15 cellular contexts compared by ENCODE assay signal in the genomic region with DNA sequence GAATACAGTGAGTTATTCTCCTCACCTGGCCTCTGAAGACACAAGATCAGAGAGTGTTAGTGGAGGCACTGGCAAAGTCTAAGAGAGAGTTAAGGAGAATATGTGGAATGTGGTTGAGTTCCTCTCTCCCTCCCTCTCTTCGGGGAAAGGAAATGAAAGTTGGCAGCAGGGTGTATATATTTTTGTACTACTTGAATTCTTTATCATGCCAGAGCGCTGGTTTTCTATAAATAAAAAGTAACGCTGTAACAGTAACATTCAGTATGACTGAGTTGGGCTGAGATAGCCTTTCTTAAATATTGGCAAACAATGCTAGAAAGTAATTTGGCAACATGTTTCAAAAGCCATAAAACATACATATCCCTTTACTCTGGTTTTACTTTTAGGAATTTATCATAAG.
DNase-seq lines count a peak whose midpoint lies in the region; ATAC-seq and TF ChIP-seq lines count a peak whose summit lies in the region.
"Had no signal": no experiment of that assay in that cellular context is flagged by ENCODE, and none has a peak within 500 bp of the region (broad histone marks: within the 10 kb centered on the region; RNA-seq: fewer than 3 reads in every experiment).

No MANE protein-coding gene starts in this region.

- peak overlapping the region; percentile 65 for H3K4me3 ChIP-seq in ACC112 (ENCODE audit: low read depth, low read length)
- H3K4me3 ChIP-seq in MG63 = no peak overlapping the region
- no peak overlapping the region for H3K4me3 ChIP-seq in fibroblast of mammary gland (ENCODE audit: control insufficient read depth, low read depth, low read length)

- no peaks in the 10 kb centered on the region for H3K79me2 ChIP-seq in ACC112 (ENCODE audit: control insufficient read depth, insufficient read depth, low read length, unreplicated experiment)

- H3K36me3 ChIP-seq in ACC112 (ENCODE audit: insufficient read depth, low read length) = no peaks in the 10 kb centered on the region
- no peaks in the 10 kb centered on the region for H3K36me3 ChIP-seq in MG63

- H3K27ac ChIP-seq in ACC112 (ENCODE audit: low read depth, low read length) = peak overlapping the region; percentile 16; the same call in 1 of the 2 replicates

- TF ChIP-seq CTCF in fibroblast of mammary gland (conservative IDR thresholded peaks at IDR 0.05; ENCODE audit: control insufficient read depth, insufficient read depth, low read depth, low read length) = no peak
- no peak for TF ChIP-seq CTCF in GM10266 (IDR thresholded peaks at IDR 0.05; ENCODE audit: control insufficient read depth, insufficient read depth, low read depth, missing control alignments)

- no peaks in the 10 kb centered on the region for H3K27me3 ChIP-seq in ACC112 (ENCODE audit: insufficient read depth, low read length)
- H3K27me3 ChIP-seq in MG63 = no peaks in the 10 kb centered on the region

- no peaks in the 10 kb centered on the region for H3K9me3 ChIP-seq in MG63

- peaks cover 19% of the 10 kb centered on the region for H3K4me1 ChIP-seq in ACC112 (ENCODE audit: control insufficient read depth, insufficient read depth, low read length, unreplicated experiment)

- ATAC-seq in HG03342 (IDR thresholded peaks at IDR 0.05; ENCODE audit: unreplicated experiment) = no peak
- no peak for ATAC-seq in HG02973 (IDR thresholded peaks at IDR 0.05; ENCODE audit: unreplicated experiment)
- ATAC-seq: activated CD8-positive, alpha-beta T cell treated with anti-CD3 and anti-CD28 coated beads for 36 hours had no signal

- H2AFZ ChIP-seq in ACC112 (ENCODE audit: low read length, unreplicated experiment) = peak overlapping the region; percentile 82

- peak; percentile 30 for DNase-seq in MG63
- peak; percentile 30 for DNase-seq in fibroblast of mammary gland (ENCODE audit: low read depth)
- peak; percentile 35 for DNase-seq in myocyte (ENCODE audit: low read depth)
- DNase-seq in GM10266 (ENCODE audit: extremely low spot score) = no peak
- DNase-seq in activated CD8-positive, alpha-beta memory T cell treated with anti-CD3 and anti-CD28 coated beads for 24 hours = no peak
- DNase-seq: activated CD8-positive, alpha-beta T cell treated with anti-CD3 and anti-CD28 coated beads for 36 hours; central memory CD4-positive, alpha-beta T cell; DMS79; KG1; NCI-H1694; NCI-H526 treated with DMSO at 0.1 percent for 48 hours; trophoblast cell had no signal

Comparison
In these comparisons a context has a peak if more than half of its experiments do, and no peak if none do; other contexts are left out.
1. DNase-seq: peak in MG63 (single experiment), fibroblast of mammary gland (single experiment) and myocyte (single experiment); none in GM10266 (single experiment) and activated CD8-positive, alpha-beta memory T cell treated with anti-CD3 and anti-CD28 coated beads for 24 hours (single experiment).